In genomic region chr20:33563788-33564187, GRCh38 we compare ENCODE assay signal across 1 cellular context.
A peak's percentile ranks its signal among the peaks of the same experiment; 100 is the strongest.
TF ChIP-seq lines count a peak whose summit lies in the region.

No MANE protein-coding gene starts in this region.

TF ChIP-seq in HepG2, 621 proteins besides CTCF, POLR2A, EP300 and RAD21 (continued from another document and continues in another):
- TF ChIP-seq ZNF740 (CRISPR knock-in tag; IDR thresholded peaks at IDR 0.05) (no peak), ZNF841 (CRISPR knock-in tag; IDR thresholded peaks at IDR 0.05; ENCODE audit: borderline replicate concordance) (no peak), SOX13 (IDR thresholded peaks at IDR 0.05) (no peak), SOX13 (CRISPR knock-in tag; conservative IDR thresholded peaks at IDR 0.05 in 1 of 2, IDR thresholded peaks at IDR 0.05 in 1 of 2) (peak in 1 of 2 experiments; percentile 57; a peak in 2 of 4 replicates), ZNF512B (CRISPR knock-in tag; IDR thresholded peaks at IDR 0.05; ENCODE audit: borderline replicate concordance) (no peak), FIP1L1 (IDR thresholded peaks at IDR 0.05; ENCODE audit: borderline replicate concordance, insufficient read depth, low read depth, low read length) (no peak), ZNF367 (CRISPR knock-in tag; IDR thresholded peaks at IDR 0.05; ENCODE audit: borderline replicate concordance) (no peak), ELF4 (CRISPR knock-in tag; IDR thresholded peaks at IDR 0.05; ENCODE audit: borderline replicate concordance) (no peak), SOX6 (IDR thresholded peaks at IDR 0.05) (no peak), SOX6 (CRISPR knock-in tag; IDR thresholded peaks at IDR 0.05) (peak; percentile 62), MTA3 (CRISPR knock-in tag; IDR thresholded peaks at IDR 0.05) (no peak), AGO1 (IDR thresholded peaks at IDR 0.05; ENCODE audit: low read depth, low read length, poor library complexity, severe bottlenecking) (no peak), ZKSCAN1 (IDR thresholded peaks at IDR 0.05; ENCODE audit: low read length) (no peak), PBX3 (CRISPR knock-in tag; IDR thresholded peaks at IDR 0.05; ENCODE audit: borderline replicate concordance) (no peak), ZNF687 (CRISPR knock-in tag; IDR thresholded peaks at IDR 0.05) (no peak), HOMEZ (CRISPR knock-in tag; IDR thresholded peaks at IDR 0.05; ENCODE audit: low read depth) (peak; percentile 76), ZNF605 (CRISPR knock-in tag; IDR thresholded peaks at IDR 0.05) (no peak), ZNF563 (CRISPR knock-in tag; IDR thresholded peaks at IDR 0.05) (no peak), ZSCAN9 (CRISPR knock-in tag; IDR thresholded peaks at IDR 0.05; ENCODE audit: borderline replicate concordance) (no peak), AGO2 (optimal IDR thresholded peaks at IDR 0.05; ENCODE audit: low read depth, low read length) (no peak), ARID5B (CRISPR knock-in tag; IDR thresholded peaks at IDR 0.05) (peak; percentile 29; the same call in 1 of the 2 replicates), ZNF431 (CRISPR knock-in tag; IDR thresholded peaks at IDR 0.05; ENCODE audit: borderline replicate concordance, low read depth) (no peak), ZNF460 (CRISPR knock-in tag; IDR thresholded peaks at IDR 0.05; ENCODE audit: borderline replicate concordance) (no peak), ZNF33A (CRISPR knock-in tag; IDR thresholded peaks at IDR 0.05; ENCODE audit: borderline replicate concordance) (no peak), NR2F2 (IDR thresholded peaks at IDR 0.05; ENCODE audit: borderline replicate concordance, low read depth) (no peak), TEAD2 (CRISPR knock-in tag; IDR thresholded peaks at IDR 0.05) (no peak), ZNF430 (CRISPR knock-in tag; IDR thresholded peaks at IDR 0.05) (no peak), MAFK (conservative IDR thresholded peaks at IDR 0.05 in 1 of 2, IDR thresholded peaks at IDR 0.05 in 1 of 2; ENCODE audit: low read length in 2 of 2) (no peak), KDM4B (CRISPR knock-in tag; IDR thresholded peaks at IDR 0.05) (no peak), ZNF557 (CRISPR knock-in tag; IDR thresholded peaks at IDR 0.05) (no peak), MLX (CRISPR knock-in tag; IDR thresholded peaks at IDR 0.05) (no peak), ZNF136 (CRISPR knock-in tag; IDR thresholded peaks at IDR 0.05; ENCODE audit: low read depth) (no peak), ZBED4 (CRISPR knock-in tag; IDR thresholded peaks at IDR 0.05; ENCODE audit: borderline replicate concordance) (no peak), ZSCAN22 (CRISPR knock-in tag; IDR thresholded peaks at IDR 0.05) (no peak), HES4 (CRISPR knock-in tag; IDR thresholded peaks at IDR 0.05; ENCODE audit: borderline replicate concordance) (no peak), KLF16 (CRISPR knock-in tag; IDR thresholded peaks at IDR 0.05) (no peak), NFRKB (IDR thresholded peaks at IDR 0.05) (no peak), ETV6 (CRISPR knock-in tag; conservative IDR thresholded peaks at IDR 0.05) (no peak), RBM39 (IDR thresholded peaks at IDR 0.05; ENCODE audit: low read depth, low read length, poor library complexity, severe bottlenecking) (no peak), ZNF891 (CRISPR knock-in tag; IDR thresholded peaks at IDR 0.05) (no peak), ZFP90 (CRISPR knock-in tag; IDR thresholded peaks at IDR 0.05; ENCODE audit: borderline replicate concordance) (no peak), ZMYM4 (CRISPR knock-in tag; IDR thresholded peaks at IDR 0.05) (0 out of 2 replicates have a peak, but pooled peaks have one; percentile 42), MIXL1 (CRISPR knock-in tag; IDR thresholded peaks at IDR 0.05) (no peak), CENPBD1 (CRISPR knock-in tag; IDR thresholded peaks at IDR 0.05; ENCODE audit: borderline replicate concordance, low read depth) (no peak)
